14 cellular contexts compared by ENCODE assay signal in the genomic region with DNA sequence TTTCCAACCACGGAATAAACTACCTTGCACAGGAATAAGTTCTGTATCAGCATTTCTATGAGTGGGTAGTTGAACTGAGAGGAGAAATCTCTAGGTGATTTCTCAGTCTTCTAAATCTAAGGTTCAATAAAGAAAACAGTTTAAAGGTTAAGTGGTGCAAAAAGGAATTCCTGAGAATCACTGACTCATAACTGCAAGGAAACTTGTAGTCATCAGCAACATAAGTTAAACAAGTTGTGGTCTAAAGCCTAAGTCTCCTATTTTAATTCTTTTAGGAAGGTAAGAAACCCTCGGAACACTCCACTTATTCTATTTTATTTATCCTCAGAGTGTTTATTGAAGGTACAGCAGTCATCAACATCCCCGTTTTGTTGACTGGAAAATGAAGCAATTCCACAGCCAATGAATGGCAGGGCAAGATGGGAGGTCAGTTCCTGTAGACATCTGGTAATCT.
DNase-seq lines count a peak whose midpoint lies in the region; ATAC-seq and TF ChIP-seq lines count a peak whose summit lies in the region.
"Had no signal": no experiment of that assay in that cellular context is flagged by ENCODE, and none has a peak within 500 bp of the region (broad histone marks: within the 10 kb centered on the region; RNA-seq: fewer than 3 reads in every experiment).

No MANE protein-coding gene starts in this region.

- H3F3A ChIP-seq in SK-N-SH (replicated peaks; ENCODE audit: insufficient read depth) = peaks cover 64% of the 10 kb centered on the region

- ATAC-seq in SK-N-SH treated with all-trans-retinoic acid at 6 μM for 48 hours (no peak), GM21381 (IDR thresholded peaks at IDR 0.05; ENCODE audit: unreplicated experiment) (no peak), HG03457 (IDR thresholded peaks at IDR 0.05; ENCODE audit: unreplicated experiment) (no peak)

- H3K9me2 ChIP-seq in SK-N-SH = no peaks in the 10 kb centered on the region

- DNase-seq in SK-N-SH = no peak
- DNase-seq in RWPE1 (ENCODE audit: low spot score) = peak; percentile 26
- DNase-seq in fibroblast of gingiva (ENCODE audit: low read depth) = peak; percentile 70
- peak; percentile 32 for DNase-seq in skeletal muscle cell (ENCODE audit: low read depth)
- no peak for DNase-seq in superior temporal gyrus (ENCODE audit: extremely low spot score)
- DNase-seq: 8988T; GF-D8; GOT3; NCI-H69; stimulated activated CD4-positive, alpha-beta T cell treated with anti-CD3 and anti-CD28 coated beads, Interleukin-2, amount 100 ng/mL, for 48 hours had no signal

- CTCF ChIA-PET in SK-N-SH (lab: Yijun Ruan, JAX) = interaction anchor here (0.6 kb wide), 1 partner anchor 36 kb away, joined by 3 read pairs; no protein-coding TSS in a partner anchor
- CTCF ChIA-PET in RWPE1 (lab: Yijun Ruan, JAX) = no interaction called here

- TF ChIP-seq EP300 in SK-N-SH (IDR thresholded peaks at IDR 0.05; ENCODE audit: borderline replicate concordance in 1 of 2, low read depth in 1 of 2, low read length in 1 of 2) = peak in 1 of 2 experiments; percentile 74; a peak in 1 of 4 replicates

- H3K27ac ChIP-seq in SK-N-SH (ENCODE audit: low read depth in 2 of 2, low read length in 1 of 2) (peak overlapping the region; percentile 11 to 91; a peak in 3 of 4 replicates), RWPE1 (no peak overlapping the region)
- H3K27ac ChIP-seq: coronary artery had no signal

- TF ChIP-seq RAD21 in SK-N-SH (IDR thresholded peaks at IDR 0.05; ENCODE audit: low read length) = no peak

- H2AFZ ChIP-seq in SK-N-SH (ENCODE audit: low read depth) = 0 out of 2 replicates have a peak overlapping the region, but pooled peaks have one; percentile 26

- H3K4me3 ChIP-seq in SK-N-SH (ENCODE audit: low read depth in 2 of 2, low read length in 1 of 2) = no peak overlapping the region
- H3K4me3 ChIP-seq in skeletal muscle cell (ENCODE audit: low read depth, low read length) = no peak overlapping the region
- H3K4me3 ChIP-seq: coronary artery had no signal

- H3K79me2 ChIP-seq in SK-N-SH (ENCODE audit: insufficient read depth) = peaks cover 17% of the 10 kb centered on the region; the same call in 1 of the 2 replicates

- WGBS in SK-N-SH (ENCODE audit: low lambda C conversion rate) = 61% methylated on average over 3 of the region's 3 CpGs

- H4K20me1 ChIP-seq in SK-N-SH (ENCODE audit: insufficient read depth) = no peaks in the 10 kb centered on the region

- H3K36me3 ChIP-seq in SK-N-SH (replicated peaks in 1 of 2; ENCODE audit: control insufficient read depth in 1 of 2, insufficient read depth in 2 of 2, low read length in 1 of 2) = no peaks in the 10 kb centered on the region

- no peaks in the 10 kb centered on the region for H3K27me3 ChIP-seq in SK-N-SH (ENCODE audit: insufficient read depth)

- POLR2A ChIA-PET in SK-N-SH (lab: Yijun Ruan, JAX) (no interaction called here), RWPE1 (lab: Yijun Ruan, JAX; ENCODE audit: low non-redundant PET) (no interaction called here)

- peaks cover 0 to 19% of the 10 kb centered on the region in 2 experiments; a peak in 3 of 4 replicates for H3K4me1 ChIP-seq in SK-N-SH (ENCODE audit: control insufficient read depth in 1 of 2, insufficient read depth in 2 of 2, low read depth in 1 of 2, low read length in 1 of 2)

- TF ChIP-seq CTCF in SK-N-SH (IDR thresholded peaks at IDR 0.05) (no peak), RWPE1 (conservative IDR thresholded peaks at IDR 0.05; ENCODE audit: low read depth) (no peak)

- H3K4me2 ChIP-seq in SK-N-SH = peak overlapping the region; percentile 31

- H3K9ac ChIP-seq in SK-N-SH = peak overlapping the region; percentile 35; the same call in 1 of the 2 replicates

- H3K9me3 ChIP-seq in SK-N-SH = no peaks in the 10 kb centered on the region

TF ChIP-seq in SK-N-SH, 30 proteins besides CTCF, POLR2A, EP300 and RAD21:
- TF ChIP-seq JUND (IDR thresholded peaks at IDR 0.05) = peak; percentile 79
- TF ChIP-seq TEAD4 (IDR thresholded peaks at IDR 0.05; ENCODE audit: borderline replicate concordance, insufficient read depth) = peak; percentile 43; the same call in 1 of the 2 replicates
- no peak for TF ChIP-seq GATA2 (CRISPR knock-in tag; IDR thresholded peaks at IDR 0.05)
- TF ChIP-seq TCF12 (IDR thresholded peaks at IDR 0.05) = peak; percentile 54
- TF ChIP-seq FOSL2 (IDR thresholded peaks at IDR 0.05; ENCODE audit: borderline replicate concordance, low read depth) = peak; percentile 89
- TF ChIP-seq, protein P1, sequence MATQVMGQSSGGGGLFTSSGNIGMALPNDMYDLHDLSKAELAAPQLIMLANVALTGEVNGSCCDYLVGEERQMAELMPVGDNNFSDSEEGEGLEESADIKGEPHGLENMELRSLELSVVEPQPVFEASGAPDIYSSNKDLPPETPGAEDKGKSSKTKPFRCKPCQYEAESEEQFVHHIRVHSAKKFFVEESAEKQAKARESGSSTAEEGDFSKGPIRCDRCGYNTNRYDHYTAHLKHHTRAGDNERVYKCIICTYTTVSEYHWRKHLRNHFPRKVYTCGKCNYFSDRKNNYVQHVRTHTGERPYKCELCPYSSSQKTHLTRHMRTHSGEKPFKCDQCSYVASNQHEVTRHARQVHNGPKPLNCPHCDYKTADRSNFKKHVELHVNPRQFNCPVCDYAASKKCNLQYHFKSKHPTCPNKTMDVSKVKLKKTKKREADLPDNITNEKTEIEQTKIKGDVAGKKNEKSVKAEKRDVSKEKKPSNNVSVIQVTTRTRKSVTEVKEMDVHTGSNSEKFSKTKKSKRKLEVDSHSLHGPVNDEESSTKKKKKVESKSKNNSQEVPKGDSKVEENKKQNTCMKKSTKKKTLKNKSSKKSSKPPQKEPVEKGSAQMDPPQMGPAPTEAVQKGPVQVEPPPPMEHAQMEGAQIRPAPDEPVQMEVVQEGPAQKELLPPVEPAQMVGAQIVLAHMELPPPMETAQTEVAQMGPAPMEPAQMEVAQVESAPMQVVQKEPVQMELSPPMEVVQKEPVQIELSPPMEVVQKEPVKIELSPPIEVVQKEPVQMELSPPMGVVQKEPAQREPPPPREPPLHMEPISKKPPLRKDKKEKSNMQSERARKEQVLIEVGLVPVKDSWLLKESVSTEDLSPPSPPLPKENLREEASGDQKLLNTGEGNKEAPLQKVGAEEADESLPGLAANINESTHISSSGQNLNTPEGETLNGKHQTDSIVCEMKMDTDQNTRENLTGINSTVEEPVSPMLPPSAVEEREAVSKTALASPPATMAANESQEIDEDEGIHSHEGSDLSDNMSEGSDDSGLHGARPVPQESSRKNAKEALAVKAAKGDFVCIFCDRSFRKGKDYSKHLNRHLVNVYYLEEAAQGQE (IDR thresholded peaks at IDR 0.05; ENCODE audit: low read depth, low read length) = no peak
- TF ChIP-seq, protein P2, sequence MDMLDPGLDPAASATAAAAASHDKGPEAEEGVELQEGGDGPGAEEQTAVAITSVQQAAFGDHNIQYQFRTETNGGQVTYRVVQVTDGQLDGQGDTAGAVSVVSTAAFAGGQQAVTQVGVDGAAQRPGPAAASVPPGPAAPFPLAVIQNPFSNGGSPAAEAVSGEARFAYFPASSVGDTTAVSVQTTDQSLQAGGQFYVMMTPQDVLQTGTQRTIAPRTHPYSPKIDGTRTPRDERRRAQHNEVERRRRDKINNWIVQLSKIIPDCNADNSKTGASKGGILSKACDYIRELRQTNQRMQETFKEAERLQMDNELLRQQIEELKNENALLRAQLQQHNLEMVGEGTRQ (IDR thresholded peaks at IDR 0.05; ENCODE audit: borderline replicate concordance, low read depth, low read length) = no peak
- no peak for TF ChIP-seq ELF1 (IDR thresholded peaks at IDR 0.05)

TF ChIP-seq in SK-N-SH treated with all-trans-retinoic acid at 6 μM for 48 hours, 23 proteins besides CTCF, POLR2A, EP300 and RAD21 (continues in another document):
- no peak for TF ChIP-seq SNAI2 (CRISPR knock-in tag; IDR thresholded peaks at IDR 0.05)
- TF ChIP-seq CSDC2 (CRISPR knock-in tag; IDR thresholded peaks at IDR 0.05) = no peak
- TF ChIP-seq ISL1 (CRISPR knock-in tag; IDR thresholded peaks at IDR 0.05) = no peak
- no peak for TF ChIP-seq ZNF565 (CRISPR knock-in tag; conservative IDR thresholded peaks at IDR 0.05; ENCODE audit: low read depth)
- TF ChIP-seq RARB (CRISPR knock-in tag; IDR thresholded peaks at IDR 0.05) = no peak
- no peak for TF ChIP-seq TOX (CRISPR knock-in tag; IDR thresholded peaks at IDR 0.05; ENCODE audit: borderline replicate concordance)
- TF ChIP-seq, protein P3, sequence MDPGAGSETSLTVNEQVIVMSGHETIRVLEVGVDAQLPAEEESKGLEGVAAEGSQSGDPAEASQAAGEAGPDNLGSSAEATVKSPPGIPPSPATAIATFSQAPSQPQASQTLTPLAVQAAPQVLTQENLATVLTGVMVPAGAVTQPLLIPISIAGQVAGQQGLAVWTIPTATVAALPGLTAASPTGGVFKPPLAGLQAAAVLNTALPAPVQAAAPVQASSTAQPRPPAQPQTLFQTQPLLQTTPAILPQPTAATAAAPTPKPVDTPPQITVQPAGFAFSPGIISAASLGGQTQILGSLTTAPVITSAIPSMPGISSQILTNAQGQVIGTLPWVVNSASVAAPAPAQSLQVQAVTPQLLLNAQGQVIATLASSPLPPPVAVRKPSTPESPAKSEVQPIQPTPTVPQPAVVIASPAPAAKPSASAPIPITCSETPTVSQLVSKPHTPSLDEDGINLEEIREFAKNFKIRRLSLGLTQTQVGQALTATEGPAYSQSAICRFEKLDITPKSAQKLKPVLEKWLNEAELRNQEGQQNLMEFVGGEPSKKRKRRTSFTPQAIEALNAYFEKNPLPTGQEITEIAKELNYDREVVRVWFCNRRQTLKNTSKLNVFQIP (CRISPR knock-in tag; IDR thresholded peaks at IDR 0.05; ENCODE audit: borderline replicate concordance, low read depth) = no peak
- TF ChIP-seq PPARA (CRISPR knock-in tag; IDR thresholded peaks at IDR 0.05; ENCODE audit: borderline replicate concordance) = no peak
- TF ChIP-seq ZFP30 (CRISPR knock-in tag; IDR thresholded peaks at IDR 0.05) = no peak
- TF ChIP-seq ARNTL (CRISPR knock-in tag; IDR thresholded peaks at IDR 0.05; ENCODE audit: borderline replicate concordance, low read depth) = no peak
- no peak for TF ChIP-seq ZNF70 (CRISPR knock-in tag; IDR thresholded peaks at IDR 0.05)
- no peak; the same call in 1 of the 2 replicates for TF ChIP-seq OSR1 (CRISPR knock-in tag; IDR thresholded peaks at IDR 0.05)
- no peak for TF ChIP-seq GLIS3 (CRISPR knock-in tag; IDR thresholded peaks at IDR 0.05)
- TF ChIP-seq ZFP3 (CRISPR knock-in tag; IDR thresholded peaks at IDR 0.05) = no peak

Comparison
In these comparisons a context has a peak if more than half of its experiments do, and no peak if none do; other contexts are left out.
1. DNase-seq: peak in RWPE1 (single experiment), fibroblast of gingiva (single experiment) and skeletal muscle cell (single experiment); none in SK-N-SH (single experiment) and superior temporal gyrus (single experiment).